In genomic region chr6:125120054-125120590, GRCh38 we compare ENCODE assay signal across 22 cellular contexts.
"Had no signal": no experiment of that assay in that cellular context is flagged by ENCODE, and none has a peak within 500 bp of the region (broad histone marks: within the 10 kb centered on the region; RNA-seq: fewer than 3 reads in every experiment).

No MANE protein-coding gene starts in this region.

- DNase-seq: effector CD4-positive, alpha-beta T cell; endodermal cell; gastrocnemius medialis; heart right ventricle; hypothalamus; mammary epithelial cell; mucosa of descending colon; natural killer cell; nucleus accumbens; pancreas; right cardiac atrium; stimulated activated CD4-positive, alpha-beta T cell treated with anti-CD3 and anti-CD28 coated beads, Interleukin-2, amount 100 ng/mL, for 48 hours; stimulated activated naive CD4-positive, alpha-beta T cell treated with Interleukin-2 at 50 U/mL for 16 hours; uterus had no signal

- H3K4me1 Mint-ChIP-seq: natural killer cell, neural crest cell had no signal

- H3K27me3 ChIP-seq: gastrocnemius medialis, heart right ventricle, pancreas, suprapubic skin, thyroid gland, uterus had no signal

- H3K27ac Mint-ChIP-seq: endodermal cell, natural killer cell, progenitor cell of endocrine pancreas, type B pancreatic cell had no signal

- H3K27me3 Mint-ChIP-seq: progenitor cell of endocrine pancreas, type B pancreatic cell had no signal

- H3K4me3 ChIP-seq: coronary artery, gastrocnemius medialis, heart right ventricle, mucosa of descending colon, pancreas, smooth muscle cell, suprapubic skin, thyroid gland, uterus had no signal

- ATAC-seq: gastrocnemius medialis, heart right ventricle, left lobe of liver, mucosa of descending colon, natural killer cell, pancreas, right cardiac atrium had no signal

- H3K9me3 ChIP-seq: gastrocnemius medialis, heart right ventricle, mucosa of descending colon, pancreas, suprapubic skin, thyroid gland, uterus had no signal

- H3K27ac ChIP-seq: coronary artery, gastrocnemius medialis, heart right ventricle, pancreas, suprapubic skin, thyroid gland, uterus had no signal

- H3K9me3 Mint-ChIP-seq: natural killer cell had no signal

- H3K4me1 ChIP-seq: gastrocnemius medialis, pancreas, suprapubic skin, thyroid gland, uterus had no signal

- H3K4me2 ChIP-seq: smooth muscle cell had no signal

- H3K36me3 Mint-ChIP-seq: natural killer cell, type B pancreatic cell had no signal

- H3K4me3 Mint-ChIP-seq: endodermal cell, natural killer cell, neural crest cell, type B pancreatic cell had no signal

- H3K36me3 ChIP-seq: gastrocnemius medialis, heart right ventricle, pancreas, suprapubic skin, thyroid gland, uterus had no signal
